ENCODE assay signal across 18 cellular contexts in the genomic region with DNA sequence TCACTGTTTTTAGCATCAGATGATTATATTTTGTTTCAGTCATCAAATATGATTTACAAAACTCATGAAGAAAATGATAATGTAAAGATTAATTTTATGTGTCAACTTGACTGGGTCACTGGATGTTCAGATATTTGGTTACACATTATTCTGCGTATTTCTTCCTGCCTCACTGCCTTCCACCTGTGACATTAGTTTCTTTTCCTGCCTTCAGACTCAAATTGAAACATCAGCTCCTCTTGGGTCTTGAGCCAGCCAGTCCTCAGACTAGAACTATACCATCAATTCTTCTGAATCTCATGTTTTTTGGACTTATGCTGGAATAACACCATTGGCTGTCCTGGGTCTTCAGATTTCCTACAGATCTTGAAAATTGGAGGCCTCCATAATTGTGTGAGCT.
A peak's percentile ranks its signal among the peaks of the same experiment; 100 is the strongest.
DNase-seq lines count a peak whose midpoint lies in the region; ATAC-seq lines count a peak whose summit lies in the region.
"Had no signal": no experiment of that assay in that cellular context is flagged by ENCODE, and none has a peak within 500 bp of the region (broad histone marks: within the 10 kb centered on the region; RNA-seq: fewer than 3 reads in every experiment).

No MANE protein-coding gene starts in this region.

- peak; percentile 86 for ATAC-seq in GM18511 (IDR thresholded peaks at IDR 0.05; ENCODE audit: unreplicated experiment)
- peak; percentile 47 for ATAC-seq in GM21367 (IDR thresholded peaks at IDR 0.05; ENCODE audit: unreplicated experiment)
- ATAC-seq in HG02852 (IDR thresholded peaks at IDR 0.05; ENCODE audit: unreplicated experiment): peak; percentile 87
- peak; percentile 85 for ATAC-seq in HG03432 (IDR thresholded peaks at IDR 0.05; ENCODE audit: unreplicated experiment)
- ATAC-seq: HCT116; pancreas; PC-3; stimulated activated naive CD8-positive, alpha-beta T cell treated with anti-CD3 and anti-CD28 coated beads, Interleukin-15, Interleukin-2, amounts not matched to agents 100 U/mL and 50 U/mL, for 24 hours had no signal

- DNase-seq in activated T-cell treated with anti-CD3 and anti-CD28 coated beads, Interleukin-2, amount 50 U/mL, for 48 hours: no peak
- DNase-seq in RKO (ENCODE audit: low spot score): no peak
- no peak for DNase-seq in HCEC 1CT
- DNase-seq in ureter (ENCODE audit: low spot score): no peak
- DNase-seq: activated gamma-delta T cell treated with Interleukin-2 at 50 U/mL for 16 hours; kidney glomerular epithelial cell; NCI-H187; NCI-H524 treated with DMSO at 0.1 percent for 48 hours; pancreas; PC-3; stimulated activated naive CD8-positive, alpha-beta T cell treated with anti-CD3 and anti-CD28 coated beads, Interleukin-15, Interleukin-2, amounts not matched to agents 100 U/mL and 50 U/mL, for 24 hours; SW 1271; WERI-Rb-1 had no signal
